Comparison of ENCODE assay signal across 13 cellular contexts in the genomic region with DNA sequence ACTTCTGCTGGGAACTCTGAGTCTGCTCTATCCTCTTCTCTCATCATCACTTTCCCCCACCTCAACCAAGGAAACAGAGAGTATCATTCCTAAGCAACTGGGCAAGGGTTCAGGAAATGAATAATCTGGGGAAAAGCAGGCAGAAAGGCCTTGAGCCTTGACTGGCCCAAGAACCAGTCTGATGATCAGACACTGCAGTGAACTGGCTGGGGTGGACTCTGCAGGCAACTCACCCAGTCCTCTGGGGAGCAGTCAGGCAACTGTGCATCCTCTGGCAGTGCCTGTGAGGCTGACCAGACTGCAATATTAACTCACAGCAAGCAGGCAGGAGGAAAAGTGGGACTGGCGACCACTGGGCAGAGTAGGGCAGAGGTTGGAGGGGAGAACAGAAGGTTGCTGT. TPM values are rescaled to one million over a fixed set of nuclear protein-coding genes. Genes with fewer than 3 reads are reported as not detected.
DNase-seq lines count a peak whose midpoint lies in the region; TF ChIP-seq lines count a peak whose summit lies in the region.
"Had no signal": no experiment of that assay in that cellular context is flagged by ENCODE, and none has a peak within 500 bp of the region (broad histone marks: within the 10 kb centered on the region; RNA-seq: fewer than 3 reads in every experiment).

No MANE protein-coding gene starts in this region.

- H3K27me3 ChIP-seq in MG63 = peaks cover 2% of the 10 kb centered on the region
- H3K27me3 ChIP-seq: adrenal gland, testis had no signal

- no peak overlapping the region for H3K4me3 ChIP-seq in MG63
- peak overlapping the region; percentile 64 for H3K4me3 ChIP-seq in epithelial cell of esophagus (ENCODE audit: low read length)
- H3K4me3 ChIP-seq: K562 had no signal

- peaks cover 27% of the 10 kb centered on the region for H3K4me1 Mint-ChIP-seq in osteocyte (ENCODE audit: unreplicated experiment)

- H3K36me3 Mint-ChIP-seq in osteocyte (ENCODE audit: unreplicated experiment) = no peaks in the 10 kb centered on the region

- TF ChIP-seq CTCF in epithelial cell of esophagus (IDR thresholded peaks at IDR 0.05; ENCODE audit: insufficient read depth, low read depth, low read length, missing control alignments) = no peak
- no peak for TF ChIP-seq CTCF in osteocyte (IDR thresholded peaks at IDR 0.05)

- H3K36me3 ChIP-seq in MG63 = no peaks in the 10 kb centered on the region
- H3K36me3 ChIP-seq: adrenal gland had no signal

- H3K4me3 Mint-ChIP-seq in osteocyte (ENCODE audit: unreplicated experiment) = peak overlapping the region; percentile 83

- DNase-seq in EL (peak; percentile 28), MG63 (peak; percentile 55), epithelial cell of esophagus (ENCODE audit: low read depth) (peak; percentile 13), osteocyte (ENCODE audit: extremely low spot score, unreplicated experiment) (no peak), SHP77 treated with DMSO at 0.1 percent for 48 hours (lab: John Stamatoyannopoulos, UW) (no peak), COLO829 (ENCODE audit: low spot score) (no peak), DMS 273 treated with DMSO at 0.1 percent for 48 hours (lab: John Stamatoyannopoulos, UW) (no peak)
- DNase-seq: adrenal gland; DMS79; kidney; stimulated activated CD4-positive, alpha-beta T cell treated with anti-CD3 and anti-CD28 coated beads, Interleukin-2, amount 100 ng/mL, for 24 hours; testis had no signal

- H3K27me3 Mint-ChIP-seq in osteocyte (ENCODE audit: unreplicated experiment) = peaks cover 15% of the 10 kb centered on the region

- no peak overlapping the region for H3K27ac Mint-ChIP-seq in osteocyte (ENCODE audit: unreplicated experiment)

- H3K9me3 Mint-ChIP-seq in osteocyte (ENCODE audit: unreplicated experiment) = no peaks in the 10 kb centered on the region

- no peaks in the 10 kb centered on the region for H3K9me3 ChIP-seq in MG63
- H3K9me3 ChIP-seq: adrenal gland, testis had no signal

RNA-seq across cellular contexts. Expression of gene ANKRD35, which starts 1.0 kb away (rescaled TPM):
- not detected in 2 replicates for total RNA-seq in MG63 (2014; rRNA removed; shearing (Covaris generic); ENCODE audit: low replicate concordance)
- not detected in 2 replicates for total RNA-seq in osteocyte

RNA-seq across cellular contexts. Expression of gene ITGA10, which starts 25.2 kb away (rescaled TPM):
- 0.10 and 0.20 TPM in 2 replicates for total RNA-seq in MG63 (2014; rRNA removed; shearing (Covaris generic); ENCODE audit: low replicate concordance)
- 34.4 and 40.3 TPM in 2 replicates for total RNA-seq in osteocyte

RNA-seq across cellular contexts. Expression of gene PIAS3, which starts 25.8 kb away (rescaled TPM):
- total RNA-seq in MG63 (2014; rRNA removed; shearing (Covaris generic); ENCODE audit: low replicate concordance) = 5.6 and 11.0 TPM in 2 replicates
- total RNA-seq in osteocyte = 47.0 and 48.7 TPM in 2 replicates

RNA-seq across cellular contexts. Expression of gene PEX11B, which starts 33.8 kb away (rescaled TPM):
- 19.3 and 20.6 TPM in 2 replicates for total RNA-seq in MG63 (2014; rRNA removed; shearing (Covaris generic); ENCODE audit: low replicate concordance)
- 29.8 and 36.5 TPM in 2 replicates for total RNA-seq in osteocyte

RNA-seq across cellular contexts. Expression of gene NUDT17, which starts 39.2 kb away (rescaled TPM):
- 0.59 TPM in 2 replicates for total RNA-seq in MG63 (2014; rRNA removed; shearing (Covaris generic); ENCODE audit: low replicate concordance)
- 2.4 and 4.3 TPM in 2 replicates for total RNA-seq in osteocyte

Comparison
In these comparisons a context has a peak if more than half of its experiments do, and no peak if none do; other contexts are left out.
1. DNase-seq: peak in EL (single experiment), MG63 (single experiment) and epithelial cell of esophagus (single experiment); none in osteocyte (single experiment), SHP77 treated with DMSO at 0.1 percent for 48 hours (single experiment), COLO829 (single experiment) and DMS 273 treated with DMSO at 0.1 percent for 48 hours (single experiment).
2. RNA of gene ITGA10, which starts 25.2 kb away (total RNA-seq): 34.4 to 40.3 TPM in osteocyte; 0.10 to 0.20 TPM in MG63; every median in the first group is over 10 times any median in the second.